ENCODE assay signal across 8 cellular contexts in the genomic region with DNA sequence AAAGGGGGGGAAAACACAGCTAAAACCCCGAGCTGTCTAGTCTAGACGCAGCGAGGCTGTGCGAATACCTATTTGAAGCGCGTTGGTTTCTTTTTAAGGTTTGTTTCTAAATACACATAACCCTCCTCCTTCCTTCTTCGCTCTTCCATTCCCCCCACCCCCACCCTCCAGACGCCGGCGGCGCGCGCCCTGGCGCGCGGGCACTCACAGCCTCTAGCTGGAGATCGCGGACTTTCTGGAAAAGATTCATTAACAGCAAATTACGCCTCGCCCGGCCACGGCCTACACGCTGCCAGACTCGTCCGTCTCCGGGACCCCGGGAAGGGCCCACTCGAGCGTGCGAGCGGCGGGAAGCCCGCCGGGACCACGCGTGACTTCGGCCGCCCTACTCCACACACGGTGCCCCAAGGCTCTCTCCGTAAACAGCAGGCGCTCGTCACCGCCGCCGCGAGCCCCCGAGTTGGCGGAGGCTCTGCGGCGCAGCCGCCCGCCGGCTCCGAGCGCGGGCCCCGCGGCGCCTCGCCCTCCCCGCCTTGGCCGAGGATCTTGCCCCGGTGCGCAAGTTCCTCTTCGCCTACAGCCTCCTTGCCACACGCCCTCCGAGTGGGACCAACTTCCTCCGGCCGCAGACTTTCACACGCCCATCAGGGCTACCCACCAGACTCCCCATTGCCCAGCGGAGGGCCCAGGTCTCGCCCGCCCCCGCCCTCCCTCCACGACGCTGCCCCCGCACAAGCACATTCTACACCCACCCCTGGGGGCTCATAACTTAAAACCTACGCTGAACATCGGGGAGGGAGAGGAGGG. TPM values are rescaled to one million over a fixed set of nuclear protein-coding genes. Genes with fewer than 3 reads are reported as not detected.
DNase-seq lines count a peak whose midpoint lies in the region; ATAC-seq and TF ChIP-seq lines count a peak whose summit lies in the region.

No MANE protein-coding gene starts in this region.

- CTCF ChIA-PET in BJ (lab: Yijun Ruan, JAX) = interaction anchor here (0.6 kb wide), 1 partner anchor 27 kb away, joined by 3 read pairs; no protein-coding TSS in a partner anchor
- CTCF ChIA-PET in HEK293T (lab: Yijun Ruan, JAX) = interaction anchor here (0.6 kb wide), 1 partner anchor 217 kb away, joined by 3 read pairs; no protein-coding TSS in a partner anchor
- CTCF ChIA-PET in WTC11 (lab: Charles Lee) = interaction anchor here (0.6 kb wide), 3 partner anchors 20 to 708 kb away, joined by 3 to 6 read pairs (median 3); no protein-coding TSS in a partner anchor

- H3K9me3 Mint-ChIP-seq in WTC11 = no peaks in the 10 kb centered on the region

- no peak overlapping the region for H3K27ac Mint-ChIP-seq in WTC11

- peaks cover 8% of the 10 kb centered on the region; the same call in 1 of the 2 replicates for H3K36me3 Mint-ChIP-seq in WTC11

- H3K4me3 ChIP-seq in BJ (ENCODE audit: low read depth, low read length) = peak overlapping the region; percentile 61
- peak overlapping the region; percentile 46 to 63 (median 56) for H3K4me3 ChIP-seq in fibroblast of lung (replicated peaks in 1 of 4; ENCODE audit: control extremely low read depth in 1 of 4, insufficient read depth in 1 of 4, low read depth in 3 of 4, low read length in 4 of 4)
- H3K4me3 ChIP-seq in ovary = peak overlapping the region; percentile 52

- no peaks in the 10 kb centered on the region for H4K20me1 ChIP-seq in fibroblast of lung (ENCODE audit: control insufficient read depth, extremely low read depth, insufficient read depth, low read length)

- intact Hi-C loops in ovary (cut with DNase I) = loop anchor here in 2 of 4 donors (5.0 kb wide), 2 partner anchors 72 to 83 kb away; no protein-coding TSS in a partner anchor

- peaks cover 14% of the 10 kb centered on the region for H3K27me3 Mint-ChIP-seq in WTC11 (ENCODE audit: low read depth)

- peaks cover 23% of the 10 kb centered on the region for H3K4me1 Mint-ChIP-seq in WTC11

- peaks cover 19% of the 10 kb centered on the region for H3K79me2 ChIP-seq in fibroblast of lung (ENCODE audit: control insufficient read depth, insufficient read depth, low read length)

- peak overlapping the region; percentile 60 for H3K9ac ChIP-seq in fibroblast of lung (ENCODE audit: insufficient read depth, low read length)

- ATAC-seq in WTC11 = no peak
- no peak for ATAC-seq in HG02981 (IDR thresholded peaks at IDR 0.05; ENCODE audit: unreplicated experiment)

- POLR2A ChIA-PET in BJ (lab: Charles Lee) = interaction anchor here (0.7 kb wide), 1 partner anchor 1292 kb away, joined by 3 read pairs; no protein-coding TSS in a partner anchor
- POLR2A ChIA-PET in HEK293T (lab: Yijun Ruan, JAX) = interaction anchor here (0.8 to 1.6 kb wide), 5 partner anchors 12 to 83 kb away, joined by 3 to 6 read pairs (median 3); no protein-coding TSS in a partner anchor
- POLR2A ChIA-PET in WTC11 (lab: Charles Lee) = interaction anchor here (0.8 to 4.9 kb wide), 2 partner anchors 9 to 74 kb away, joined by 9 to 17 read pairs; no protein-coding TSS in a partner anchor

- H3K27me3 ChIP-seq in BJ (ENCODE audit: control insufficient read depth, insufficient read depth, low read length) (no peaks in the 10 kb centered on the region), fibroblast of lung (ENCODE audit: control insufficient read depth, insufficient read depth, low read length) (no peaks in the 10 kb centered on the region), ovary (no peaks in the 10 kb centered on the region)

- peak overlapping the region; percentile 90 for H3K4me3 Mint-ChIP-seq in WTC11

- no peak for DNase-seq in BJ (ENCODE audit: low read depth)
- DNase-seq in HEK293T (ENCODE audit: extremely low spot score) = no peak
- DNase-seq in WTC11 (ENCODE audit: low spot score) = no peak
- no peak for DNase-seq in fibroblast of lung (ENCODE audit: low read depth in 2 of 2)
- DNase-seq in ovary = peak in 3 of 5 donors; percentile 25 to 63 (median 55)
- DNase-seq in NCI-H2029 (lab: John Stamatoyannopoulos, UW) = no peak
- no peak for DNase-seq in KG1 (lab: John Stamatoyannopoulos, UW)

- H3K36me3 ChIP-seq in BJ (ENCODE audit: control insufficient read depth, insufficient read depth, low read length) (no peaks in the 10 kb centered on the region), fibroblast of lung (ENCODE audit: control insufficient read depth, insufficient read depth, low read length) (no peaks in the 10 kb centered on the region), ovary (no peaks in the 10 kb centered on the region)

- 5 to 13% (median 7%) methylated on average over 54 to 79 of the region's 79 CpGs for WGBS in ovary, 3 donors

- TF ChIP-seq CTCF in BJ (IDR thresholded peaks at IDR 0.05; ENCODE audit: insufficient read depth, low read depth, low read length) (no peak), WTC11 (IDR thresholded peaks at IDR 0.05) (no peak), fibroblast of lung (conservative IDR thresholded peaks at IDR 0.05 in 1 of 2, IDR thresholded peaks at IDR 0.05 in 1 of 2; ENCODE audit: low read depth in 1 of 2, low read length in 2 of 2) (no peak), ovary (IDR thresholded peaks at IDR 0.05) (no peak)

- peak overlapping the region; percentile 43 for H3K27ac ChIP-seq in fibroblast of lung (ENCODE audit: insufficient read depth, low read length)
- peak overlapping the region; percentile 78 to 86 for H3K27ac ChIP-seq in ovary

- H3K9me3 ChIP-seq in fibroblast of lung (ENCODE audit: control insufficient read depth, insufficient read depth, low read depth, low read length) (no peaks in the 10 kb centered on the region), ovary (no peaks in the 10 kb centered on the region)

- peak overlapping the region; percentile 91 for H3K4me2 ChIP-seq in fibroblast of lung (ENCODE audit: extremely low read depth, insufficient read depth, low read length)

- no peak overlapping the region for H2AFZ ChIP-seq in fibroblast of lung (ENCODE audit: low read length)

- no peak for TF ChIP-seq POLR2A in ovary (IDR thresholded peaks at IDR 0.05)

- TF ChIP-seq EP300 in ovary (IDR thresholded peaks at IDR 0.05) = no peak

- peaks cover 2% of the 10 kb centered on the region for H3K4me1 ChIP-seq in fibroblast of lung (ENCODE audit: control insufficient read depth, extremely low read depth, insufficient read depth, low read length)
- peaks cover 2% of the 10 kb centered on the region for H3K4me1 ChIP-seq in ovary (ENCODE audit: insufficient read depth)

TF ChIP-seq in HEK293T, 16 proteins besides CTCF, POLR2A, EP300 and RAD21:
- TF ChIP-seq LEF1 (IDR thresholded peaks at IDR 0.05; ENCODE audit: borderline replicate concordance) (0 out of 2 replicates have a peak, but pooled peaks have one; percentile 31), TARDBP (IDR thresholded peaks at IDR 0.05) (no peak)

TF ChIP-seq in WTC11, 78 proteins besides CTCF, POLR2A, EP300 and RAD21 (continues in another document):
- TF ChIP-seq, protein P1, sequence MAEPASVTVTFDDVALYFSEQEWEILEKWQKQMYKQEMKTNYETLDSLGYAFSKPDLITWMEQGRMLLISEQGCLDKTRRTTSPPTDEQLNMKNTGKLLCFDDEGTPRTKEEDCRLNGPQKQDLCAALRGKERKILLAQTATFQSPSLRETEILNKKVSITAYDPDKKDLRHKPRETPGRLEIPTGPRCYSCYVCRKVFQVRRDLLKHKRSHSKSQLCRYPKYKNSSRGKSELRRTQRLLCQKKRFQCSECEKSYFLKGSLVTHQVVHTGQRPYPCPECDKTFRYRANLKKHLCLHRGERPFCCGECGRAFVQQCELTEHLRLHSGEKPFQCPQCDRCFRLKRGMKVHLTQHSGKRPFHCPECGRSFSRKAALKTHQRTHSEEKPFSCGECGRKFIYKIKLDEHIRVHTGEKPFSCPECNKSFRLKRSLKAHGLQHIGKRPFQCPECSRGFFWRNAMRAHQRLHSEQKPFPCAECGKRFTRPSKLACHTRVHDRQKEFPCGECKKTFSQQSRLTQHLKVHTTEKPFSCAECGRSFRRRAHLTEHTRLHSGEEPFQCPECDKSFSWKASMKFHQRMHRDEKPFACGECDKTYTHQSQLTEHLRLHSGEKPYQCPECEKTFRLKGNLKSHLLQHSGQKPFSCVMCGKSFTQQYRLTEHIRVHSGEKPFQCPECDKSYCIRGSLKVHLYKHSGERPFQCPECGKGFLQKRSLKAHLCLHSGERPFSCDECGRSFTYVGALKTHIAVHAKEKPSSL (CRISPR knock-in tag; conservative IDR thresholded peaks at IDR 0.05) = no peak
- TF ChIP-seq CBFB (CRISPR knock-in tag; IDR thresholded peaks at IDR 0.05; ENCODE audit: low read depth) (no peak), NR2C2 (CRISPR knock-in tag; IDR thresholded peaks at IDR 0.05) (no peak), FOXJ3 (CRISPR knock-in tag; IDR thresholded peaks at IDR 0.05; ENCODE audit: borderline replicate concordance) (no peak), SOX15 (CRISPR knock-in tag; IDR thresholded peaks at IDR 0.05) (no peak), CREB1 (CRISPR knock-in tag; IDR thresholded peaks at IDR 0.05) (no peak), GABPB1 (CRISPR knock-in tag; IDR thresholded peaks at IDR 0.05) (no peak), TCF7 (CRISPR knock-in tag; IDR thresholded peaks at IDR 0.05; ENCODE audit: low read depth) (no peak), ZNF416 (CRISPR knock-in tag; IDR thresholded peaks at IDR 0.05) (no peak)
- TF ChIP-seq, protein P2, sequence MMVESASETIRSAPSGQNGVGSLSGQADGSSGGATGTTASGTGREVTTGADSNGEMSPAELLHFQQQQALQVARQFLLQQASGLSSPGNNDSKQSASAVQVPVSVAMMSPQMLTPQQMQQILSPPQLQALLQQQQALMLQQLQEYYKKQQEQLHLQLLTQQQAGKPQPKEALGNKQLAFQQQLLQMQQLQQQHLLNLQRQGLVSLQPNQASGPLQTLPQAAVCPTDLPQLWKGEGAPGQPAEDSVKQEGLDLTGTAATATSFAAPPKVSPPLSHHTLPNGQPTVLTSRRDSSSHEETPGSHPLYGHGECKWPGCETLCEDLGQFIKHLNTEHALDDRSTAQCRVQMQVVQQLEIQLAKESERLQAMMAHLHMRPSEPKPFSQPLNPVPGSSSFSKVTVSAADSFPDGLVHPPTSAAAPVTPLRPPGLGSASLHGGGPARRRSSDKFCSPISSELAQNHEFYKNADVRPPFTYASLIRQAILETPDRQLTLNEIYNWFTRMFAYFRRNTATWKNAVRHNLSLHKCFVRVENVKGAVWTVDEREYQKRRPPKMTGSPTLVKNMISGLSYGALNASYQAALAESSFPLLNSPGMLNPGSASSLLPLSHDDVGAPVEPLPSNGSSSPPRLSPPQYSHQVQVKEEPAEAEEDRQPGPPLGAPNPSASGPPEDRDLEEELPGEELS (CRISPR knock-in tag; IDR thresholded peaks at IDR 0.05) = no peak

RNA-seq across cellular contexts. Expression of a gene that starts 2.0 kb away (rescaled TPM):
- polyA plus RNA-seq in BJ (2011; rRNA removed) (5.6 TPM in 2 replicates), fibroblast of lung (3.0 TPM in 2 replicates), ovary (10 to 100 TPM; 17.7 to 22.0 TPM)
- 10.2 and 16.9 TPM in 2 replicates for polyA minus RNA-seq in BJ (2011; rRNA and poly(A)+ RNA removed)
- total RNA-seq in WTC11 (2021) (41.1 to 44.5 TPM (median 43.1 TPM) in 3 replicates), fibroblast of lung (4.9 and 5.8 TPM in 2 replicates), ovary (10 to 100 TPM; 25.0 to 57.2 (median 43.2) TPM)
- polyA plus RNA-seq in fibroblast of lung (2012) = 5.6 and 6.4 TPM in 2 replicates
- polyA minus RNA-seq in fibroblast of lung (ENCODE audit: low replicate concordance) = 10.6 and 15.2 TPM in 2 replicates

Comparison
In these comparisons a context has a peak if more than half of its experiments do, and no peak if none do; other contexts are left out.
1. DNase-seq: peak in ovary (3 of 5); none in BJ (single experiment), HEK293T (single experiment), WTC11 (single experiment), fibroblast of lung (0 of 2), NCI-H2029 (single experiment) and KG1 (single experiment).
2. Peak in every context shown above with its lines, with median percentiles within 50 percentile points of each other: H3K4me3 ChIP-seq.